ENCODE assay signal across 10 cellular contexts in the genomic region with DNA sequence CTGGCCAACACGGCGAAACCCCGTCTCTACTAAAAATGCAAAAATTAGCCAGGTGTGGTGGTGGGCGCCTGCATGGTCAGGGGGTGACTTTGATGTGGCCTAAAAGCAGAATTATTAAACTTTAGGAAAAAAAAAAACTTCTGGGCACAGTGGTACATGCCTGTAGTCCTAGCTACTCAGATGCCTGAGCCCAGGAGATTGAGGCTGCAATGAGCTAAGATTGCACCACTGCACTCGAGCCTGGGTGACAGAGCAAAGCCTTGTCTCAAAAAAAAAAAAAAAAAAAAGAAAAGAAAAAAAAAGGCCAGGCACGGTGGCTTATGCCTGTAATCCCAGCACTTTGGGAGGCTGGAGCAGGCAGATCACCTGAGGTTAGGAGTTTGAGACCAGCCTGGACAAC. TPM values are rescaled to one million over a fixed set of nuclear protein-coding genes. Genes with fewer than 3 reads are reported as not detected.
"Had no signal": no experiment of that assay in that cellular context is flagged by ENCODE, and none has a peak within 500 bp of the region (broad histone marks: within the 10 kb centered on the region; RNA-seq: fewer than 3 reads in every experiment).

No MANE protein-coding gene starts in this region.

RNA-seq across cellular contexts. Expression of gene CARD14, which starts 29.5 kb away (rescaled TPM):
- total RNA-seq: activated naive CD4-positive, alpha-beta T cell treated with anti-CD3 and anti-CD28 coated beads for 36 hours; activated naive CD8-positive, alpha-beta T cell treated with anti-CD3 and anti-CD28 coated beads for 36 hours; activated naive CD8-positive, alpha-beta T cell treated with anti-CD3 and anti-CD28 coated beads, Interleukin-2, amount 10 ng/mL, durations not matched to agents 7 days and 5 days; activated T-cell treated with anti-CD3 and anti-CD28 coated beads, Interleukin-2, amount 50 U/mL, for 4 hours; activated T-helper 1 cell treated with anti-CD3 and anti-CD28 coated beads, Interleukin-12 subunit alpha, Interleukin-12 subunit beta, Interleukin-2, Interleukin-4 antibody, amounts not matched to agents 30 ng/mL and 10 ng/mL and 1 ng/mL, durations not matched to agents 14 hours and 24 hours and 36 hours; activated T-helper 17 cell treated with anti-CD3 and anti-CD28 coated beads, Interleukin-2, amount 50 U/mL, for 72 hours; activated T-helper 2 cell treated with anti-CD3 and anti-CD28 coated beads, Interferon-gamma antibody, Interleukin-2, Interleukin-4, amounts not matched to agents 10 μg/mL and 5 μg/mL and 100 μg/mL, durations not matched to agents 14 hours and 24 hours and 36 hours; astrocyte; body of pancreas; cardiac septum had no signal
